In the genomic region with DNA sequence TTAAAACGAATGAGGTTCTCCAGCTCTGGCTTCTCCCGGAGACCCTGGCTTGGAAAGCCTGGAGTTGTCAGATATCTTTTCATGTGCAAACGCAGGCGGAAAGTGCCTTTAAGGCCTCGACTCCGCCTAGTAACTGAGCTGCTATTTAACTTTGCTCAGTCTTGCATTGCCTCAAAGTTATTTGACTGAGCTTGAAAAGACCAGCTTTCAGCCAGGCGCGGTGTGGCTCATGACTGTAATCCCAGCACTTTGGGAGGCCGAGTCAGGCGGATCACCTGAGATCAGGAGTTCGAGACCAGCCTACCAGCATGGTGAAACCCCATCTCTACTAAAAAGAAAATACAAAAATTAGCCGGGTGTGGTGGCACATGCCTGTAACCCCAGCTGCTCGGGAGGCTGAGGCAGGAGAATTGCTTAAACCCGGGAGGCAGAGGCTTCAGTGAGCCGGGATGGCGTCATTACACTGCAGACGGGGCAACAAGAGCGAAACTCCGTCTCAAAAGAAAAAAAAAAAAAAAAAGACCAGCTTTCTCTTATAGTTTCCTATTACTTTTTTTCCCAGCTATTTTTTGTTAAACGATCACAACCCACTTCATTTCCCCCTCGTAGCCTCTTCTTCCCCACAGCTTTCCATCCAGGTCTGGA, we compare ENCODE assay signal across 16 cellular contexts. TPM values are rescaled to one million over a fixed set of nuclear protein-coding genes. Genes with fewer than 3 reads are reported as not detected.
DNase-seq lines count a peak whose midpoint lies in the region; ATAC-seq, FAIRE-seq and TF ChIP-seq lines count a peak whose summit lies in the region.
"Had no signal": no experiment of that assay in that cellular context is flagged by ENCODE, and none has a peak within 500 bp of the region (broad histone marks: within the 10 kb centered on the region; RNA-seq: fewer than 3 reads in every experiment).

No MANE protein-coding gene starts in this region.

- no peak overlapping the region for H3K9ac ChIP-seq in HUES48 (ENCODE audit: low read depth, low read length)
- peak overlapping the region in 1 of 2 donors; percentile 44 for H3K9ac ChIP-seq in kidney (ENCODE audit: low read length in 2 of 2)

- peak overlapping the region; percentile 61 for H3K4me3 Mint-ChIP-seq in dendritic cell treated with granulocyte-macrophage colony-stimulating factor and Interleukin-4, amounts not matched to agents 40 ng/mL and 50 ng/mL, for 4 days
- H3K4me3 Mint-ChIP-seq: stimulated activated naive CD8-positive, alpha-beta T cell treated with anti-CD3 and anti-CD28 coated beads, Interleukin-15, amount 100 ng/mL, for 72 hours had no signal

- H3K4me1 ChIP-seq in HUES48 (ENCODE audit: control insufficient read depth, insufficient read depth, low read length) (peaks cover 45% of the 10 kb centered on the region), kidney (ENCODE audit: control insufficient read depth in 1 of 2, insufficient read depth in 1 of 2, low read depth in 1 of 2, low read length in 2 of 2) (peaks cover 6 to 10% of the 10 kb centered on the region in 2 donors), spleen (peaks cover 4 to 85% (median 28%) of the 10 kb centered on the region in 6 donors)

- H3K4me3 ChIP-seq in HUES48 (ENCODE audit: low read depth, low read length) (0 out of 2 replicates have a peak overlapping the region, but pooled peaks have one; percentile 14), kidney (ENCODE audit: low read length in 2 of 2) (peak overlapping the region; percentile 11 to 46), spleen (peak overlapping the region in 1 of 8 donors; percentile 45)

- peak overlapping the region; percentile 62 for H3K27ac ChIP-seq in HUES48 (ENCODE audit: low read depth, low read length)
- H3K27ac ChIP-seq in kidney (ENCODE audit: low read depth in 2 of 2, low read length in 2 of 2) = peak overlapping the region; percentile 77 to 91
- H3K27ac ChIP-seq in spleen = peak overlapping the region; percentile 10 to 83 (median 76)
- H3K27ac ChIP-seq: C4-2B had no signal

- TF ChIP-seq POLR2A in spleen (IDR thresholded peaks at IDR 0.05) = no peak

- no peaks in the 10 kb centered on the region for H3K36me3 Mint-ChIP-seq in dendritic cell treated with granulocyte-macrophage colony-stimulating factor and Interleukin-4, amounts not matched to agents 40 ng/mL and 50 ng/mL, for 4 days (ENCODE audit: low read depth)

- H3K9me3 Mint-ChIP-seq in dendritic cell treated with granulocyte-macrophage colony-stimulating factor and Interleukin-4, amounts not matched to agents 40 ng/mL and 50 ng/mL, for 4 days = no peaks in the 10 kb centered on the region
- H3K9me3 Mint-ChIP-seq: stimulated activated naive CD8-positive, alpha-beta T cell treated with anti-CD3 and anti-CD28 coated beads, Interleukin-15, amount 100 ng/mL, for 72 hours had no signal

- H3K27ac Mint-ChIP-seq in dendritic cell treated with granulocyte-macrophage colony-stimulating factor and Interleukin-4, amounts not matched to agents 40 ng/mL and 50 ng/mL, for 4 days = peak overlapping the region; percentile 70
- H3K27ac Mint-ChIP-seq: stimulated activated naive CD8-positive, alpha-beta T cell treated with anti-CD3 and anti-CD28 coated beads, Interleukin-15, amount 100 ng/mL, for 72 hours had no signal

- no peak for ATAC-seq in HG02885 (IDR thresholded peaks at IDR 0.05; ENCODE audit: poor library complexity, unreplicated experiment)
- ATAC-seq in HG03045 (IDR thresholded peaks at IDR 0.05; ENCODE audit: unreplicated experiment) = no peak
- no peak for ATAC-seq in HG03432 (IDR thresholded peaks at IDR 0.05; ENCODE audit: unreplicated experiment)
- ATAC-seq: HCT116; stimulated activated naive CD8-positive, alpha-beta T cell treated with anti-CD3 and anti-CD28 coated beads, Interleukin-15, amount 100 ng/mL, for 72 hours had no signal

- H3K9me3 ChIP-seq in HUES48 (ENCODE audit: control insufficient read depth, insufficient read depth, low read length) (no peaks in the 10 kb centered on the region), kidney (ENCODE audit: control insufficient read depth in 1 of 2, low read length in 2 of 2) (no peaks in the 10 kb centered on the region), spleen (no peaks in the 10 kb centered on the region)

- FAIRE-seq in kidney (lab: Jason Lieb, UNC) = no peak

- no peak for TF ChIP-seq CTCF in kidney (IDR thresholded peaks at IDR 0.05; ENCODE audit: borderline replicate concordance, extremely low read depth, insufficient read depth)
- no peak for TF ChIP-seq CTCF in spleen (IDR thresholded peaks at IDR 0.05 in 8 of 11, conservative IDR thresholded peaks at IDR 0.05 in 3 of 11)

- no peaks in the 10 kb centered on the region for H3K36me3 ChIP-seq in HUES48 (ENCODE audit: control insufficient read depth, insufficient read depth, low read length)
- H3K36me3 ChIP-seq in kidney (ENCODE audit: control insufficient read depth in 1 of 2, insufficient read depth in 2 of 2, low read length in 2 of 2) = no peaks in the 10 kb centered on the region
- no peaks in the 10 kb centered on the region for H3K36me3 ChIP-seq in spleen

- H3K27me3 ChIP-seq in HUES48 (ENCODE audit: control insufficient read depth, insufficient read depth, low read length) (no peaks in the 10 kb centered on the region), spleen (replicated peaks in 1 of 7) (no peaks in the 10 kb centered on the region)

- H3K27me3 Mint-ChIP-seq in dendritic cell treated with granulocyte-macrophage colony-stimulating factor and Interleukin-4, amounts not matched to agents 40 ng/mL and 50 ng/mL, for 4 days = no peaks in the 10 kb centered on the region

- intact Hi-C loops in dendritic cell treated with granulocyte-macrophage colony-stimulating factor and Interleukin-4, amounts not matched to agents 40 ng/mL and 50 ng/mL, for 4 days (cut with micrococcal nuclease) = loop anchor here (5.0 kb wide), 1 partner anchor 74 kb away; no protein-coding TSS in a partner anchor
- intact Hi-C loops in kidney (cut with DNase I) (no loop called here), spleen (cut with DNase I; ENCODE audit: low total_unique reads) (no loop called here)

- peak; percentile 75 for DNase-seq in kidney
- no peak for DNase-seq in spleen
- DNase-seq in NCI-H2227 treated with DMSO at 0.1 percent for 48 hours (lab: John Stamatoyannopoulos, UW) = no peak
- DNase-seq: activated CD4-positive, alpha-beta T cell treated with anti-CD3 and anti-CD28 coated beads for 1 hour; head of caudate nucleus; NCI-H226; retina; stimulated activated naive CD8-positive, alpha-beta T cell treated with anti-CD3 and anti-CD28 coated beads, Interleukin-15, amount 100 ng/mL, for 72 hours; SW 1271 had no signal

- WGBS in spleen, 5 donors = 76 to 87% (median 81%) methylated on average over 21 of the region's 21 CpGs

- H3K4me1 Mint-ChIP-seq in dendritic cell treated with granulocyte-macrophage colony-stimulating factor and Interleukin-4, amounts not matched to agents 40 ng/mL and 50 ng/mL, for 4 days (ENCODE audit: low read depth) = peaks cover 65% of the 10 kb centered on the region

RNA-seq across cellular contexts. Expression of gene GCNT2, which starts 1.9 kb away (rescaled TPM):
- total RNA-seq in kidney (12.5 TPM), spleen (10 to 100 TPM in 6 of 7 donors, 1 to 10 TPM in 1; 9.8 to 27.2 (median 13.8) TPM)
- polyA plus RNA-seq in kidney (ENCODE audit: insufficient read depth, low read depth, low replicate concordance) (10.5 TPM), spleen (1 to 10 TPM; 1.8 to 3.0 (median 2.4) TPM)
